11 cellular contexts compared by ENCODE assay signal in genomic region chr4:140567722-140568121, GRCh38. TPM values are rescaled to one million over a fixed set of nuclear protein-coding genes. Genes with fewer than 3 reads are reported as not detected.
DNase-seq lines count a peak whose midpoint lies in the region; ATAC-seq and TF ChIP-seq lines count a peak whose summit lies in the region.
"Had no signal": no experiment of that assay in that cellular context is flagged by ENCODE, and none has a peak within 500 bp of the region (broad histone marks: within the 10 kb centered on the region; RNA-seq: fewer than 3 reads in every experiment).

No MANE protein-coding gene starts in this region.

- peak overlapping the region; percentile 49 for H3K4me2 ChIP-seq in fibroblast of lung (ENCODE audit: extremely low read depth, insufficient read depth, low read length)

- peak; percentile 1; the same call in 1 of the 2 replicates for TF ChIP-seq RAD21 in Ishikawa (IDR thresholded peaks at IDR 0.05; ENCODE audit: low read depth)

- no peak for DNase-seq in CD4-positive, alpha-beta memory T cell
- DNase-seq in fibroblast of lung (ENCODE audit: low read depth in 2 of 2): peak; percentile 8 to 12
- no peak for DNase-seq in HCEC 1CT
- DNase-seq in activated T-cell treated with anti-CD3 and anti-CD28 coated beads, Interleukin-2, amount 50 U/mL, for 4 hours: no peak
- DNase-seq in prostate gland (ENCODE audit: low spot score): no peak
- no peak for DNase-seq in T-helper 2 cell treated with Interferon-gamma antibody and Interleukin-4, amounts not matched to agents 5 μg/mL and 100 μg/mL, for 36 hours (ENCODE audit: low spot score)
- DNase-seq: anterior cingulate cortex, MG63 had no signal

- peaks cover 48 to 49% of the 10 kb centered on the region in 2 donors for H3K27me3 Mint-ChIP-seq in CD4-positive, alpha-beta memory T cell
- peaks cover 4% of the 10 kb centered on the region for H3K27me3 Mint-ChIP-seq in nephron (ENCODE audit: low read depth)
- peaks cover 61% of the 10 kb centered on the region for H3K27me3 Mint-ChIP-seq in activated T-cell treated with anti-CD3 and anti-CD28 coated beads, Interleukin-2, amount 50 U/mL, for 4 hours (ENCODE audit: low read depth)
- H3K27me3 Mint-ChIP-seq in T-helper 2 cell treated with Interferon-gamma antibody and Interleukin-4, amounts not matched to agents 5 μg/mL and 100 μg/mL, for 36 hours (ENCODE audit: low read depth): peaks cover 55% of the 10 kb centered on the region

- H3K4me3 Mint-ChIP-seq in CD4-positive, alpha-beta memory T cell: peak overlapping the region in 7 of 8 donors; percentile 11 to 65 (median 36)
- peak overlapping the region; percentile 75 to 85 (median 79) for H3K4me3 Mint-ChIP-seq in nephron
- H3K4me3 Mint-ChIP-seq in activated T-cell treated with anti-CD3 and anti-CD28 coated beads, Interleukin-2, amount 50 U/mL, for 4 hours: no peak overlapping the region
- no peak overlapping the region for H3K4me3 Mint-ChIP-seq in T-helper 2 cell treated with Interferon-gamma antibody and Interleukin-4, amounts not matched to agents 5 μg/mL and 100 μg/mL, for 36 hours

- no peak overlapping the region for H3K27ac ChIP-seq in CD4-positive, alpha-beta memory T cell (ENCODE audit: low read depth, low read length)
- H3K27ac ChIP-seq in fibroblast of lung (ENCODE audit: insufficient read depth, low read length) (no peak overlapping the region), prostate gland (no peak overlapping the region)

- ATAC-seq in activated T-cell treated with anti-CD3 and anti-CD28 coated beads, Interleukin-2, amount 50 U/mL, for 4 hours: no peak

- H3K4me3 ChIP-seq in CD4-positive, alpha-beta memory T cell (ENCODE audit: low read length in 2 of 2): no peak overlapping the region
- peak overlapping the region in 1 of 4 experiments; percentile 30 for H3K4me3 ChIP-seq in fibroblast of lung (replicated peaks in 1 of 4; ENCODE audit: control extremely low read depth in 1 of 4, insufficient read depth in 1 of 4, low read depth in 3 of 4, low read length in 4 of 4)
- H3K4me3 ChIP-seq in prostate gland: no peak overlapping the region
- H3K4me3 ChIP-seq: MG63 had no signal

- H3K27me3 ChIP-seq in CD4-positive, alpha-beta memory T cell (ENCODE audit: insufficient read depth, low read length): peaks cover 24% of the 10 kb centered on the region
- peaks cover 49% of the 10 kb centered on the region for H3K27me3 ChIP-seq in fibroblast of lung (ENCODE audit: control insufficient read depth, insufficient read depth, low read length)
- H3K27me3 ChIP-seq in prostate gland (replicated peaks; ENCODE audit: insufficient read depth): no peaks in the 10 kb centered on the region

- H3K9me3 Mint-ChIP-seq in CD4-positive, alpha-beta memory T cell: peaks cover 0 to 16% (median 8%) of the 10 kb centered on the region in 8 donors
- peaks cover 12% of the 10 kb centered on the region for H3K9me3 Mint-ChIP-seq in nephron
- peaks cover 5% of the 10 kb centered on the region for H3K9me3 Mint-ChIP-seq in activated T-cell treated with anti-CD3 and anti-CD28 coated beads, Interleukin-2, amount 50 U/mL, for 4 hours
- H3K9me3 Mint-ChIP-seq in T-helper 2 cell treated with Interferon-gamma antibody and Interleukin-4, amounts not matched to agents 5 μg/mL and 100 μg/mL, for 36 hours: peaks cover 4% of the 10 kb centered on the region

- H3K36me3 Mint-ChIP-seq in CD4-positive, alpha-beta memory T cell: peaks cover 0 to 5% of the 10 kb centered on the region in 2 donors
- H3K36me3 Mint-ChIP-seq in nephron (ENCODE audit: low read depth): no peaks in the 10 kb centered on the region
- no peaks in the 10 kb centered on the region for H3K36me3 Mint-ChIP-seq in activated T-cell treated with anti-CD3 and anti-CD28 coated beads, Interleukin-2, amount 50 U/mL, for 4 hours (ENCODE audit: insufficient read depth)
- H3K36me3 Mint-ChIP-seq in T-helper 2 cell treated with Interferon-gamma antibody and Interleukin-4, amounts not matched to agents 5 μg/mL and 100 μg/mL, for 36 hours (ENCODE audit: low read depth): no peaks in the 10 kb centered on the region

- no peaks in the 10 kb centered on the region for H3K9me3 ChIP-seq in CD4-positive, alpha-beta memory T cell (ENCODE audit: control insufficient read depth in 1 of 2, low read length in 2 of 2)
- H3K9me3 ChIP-seq in fibroblast of lung (ENCODE audit: control insufficient read depth, insufficient read depth, low read depth, low read length): no peaks in the 10 kb centered on the region
- H3K9me3 ChIP-seq in prostate gland: no peaks in the 10 kb centered on the region
- H3K9me3 ChIP-seq: MG63 had no signal

- no peaks in the 10 kb centered on the region for H3K79me2 ChIP-seq in fibroblast of lung (ENCODE audit: control insufficient read depth, insufficient read depth, low read length)

- intact Hi-C loops in CD4-positive, alpha-beta memory T cell (cut with micrococcal nuclease): no loop called here
- intact Hi-C loops in prostate gland (cut with DNase I): no loop called here

- peaks cover 10% of the 10 kb centered on the region for H3K4me1 ChIP-seq in CD4-positive, alpha-beta memory T cell (ENCODE audit: insufficient read depth, low read length)
- no peaks in the 10 kb centered on the region for H3K4me1 ChIP-seq in fibroblast of lung (ENCODE audit: control insufficient read depth, extremely low read depth, insufficient read depth, low read length)
- H3K4me1 ChIP-seq in prostate gland (replicated peaks): no peaks in the 10 kb centered on the region

- TF ChIP-seq CTCF in fibroblast of lung (conservative IDR thresholded peaks at IDR 0.05 in 1 of 2, IDR thresholded peaks at IDR 0.05 in 1 of 2; ENCODE audit: low read depth in 1 of 2, low read length in 2 of 2) (no peak), nephron (IDR thresholded peaks at IDR 0.05; ENCODE audit: unreplicated experiment in 3 of 3) (no peak), prostate gland (IDR thresholded peaks at IDR 0.05) (no peak)

- POLR2A ChIA-PET in CD4-positive, alpha-beta memory T cell (lab: Charles Lee; ENCODE audit: partially characterized antibody): no interaction called here

- 17% methylated on average over 18 of the region's 18 CpGs for whole genome bisulfite sequencing in prostate gland

- H3K4me1 Mint-ChIP-seq in CD4-positive, alpha-beta memory T cell: peaks cover 6 to 23% (median 15%) of the 10 kb centered on the region in 4 donors
- H3K4me1 Mint-ChIP-seq in nephron: peaks cover 15% of the 10 kb centered on the region
- H3K4me1 Mint-ChIP-seq in activated T-cell treated with anti-CD3 and anti-CD28 coated beads, Interleukin-2, amount 50 U/mL, for 4 hours (ENCODE audit: low read depth): peaks cover 19% of the 10 kb centered on the region
- H3K4me1 Mint-ChIP-seq in T-helper 2 cell treated with Interferon-gamma antibody and Interleukin-4, amounts not matched to agents 5 μg/mL and 100 μg/mL, for 36 hours (ENCODE audit: low read depth): peaks cover 2% of the 10 kb centered on the region

- CTCF ChIA-PET in CD4-positive, alpha-beta memory T cell (lab: Charles Lee; ENCODE audit: partially characterized antibody): no interaction called here

- H3K27ac Mint-ChIP-seq in CD4-positive, alpha-beta memory T cell: no peak overlapping the region
- H3K27ac Mint-ChIP-seq in nephron: no peak overlapping the region
- H3K27ac Mint-ChIP-seq in T-helper 2 cell treated with Interferon-gamma antibody and Interleukin-4, amounts not matched to agents 5 μg/mL and 100 μg/mL, for 36 hours: no peak overlapping the region

- TF ChIP-seq EP300 in Ishikawa (IDR thresholded peaks at IDR 0.05; ENCODE audit: borderline replicate concordance): 0 out of 2 replicates have a peak, but pooled peaks have one; percentile 23

- no peak overlapping the region for H2AFZ ChIP-seq in fibroblast of lung (ENCODE audit: low read length)

- no peaks in the 10 kb centered on the region for H3K36me3 ChIP-seq in CD4-positive, alpha-beta memory T cell (ENCODE audit: insufficient read depth, low read length)
- H3K36me3 ChIP-seq in fibroblast of lung (ENCODE audit: control insufficient read depth, insufficient read depth, low read length): no peaks in the 10 kb centered on the region
- H3K36me3 ChIP-seq in prostate gland: no peaks in the 10 kb centered on the region
- H3K36me3 ChIP-seq: MG63 had no signal

- H3K9ac ChIP-seq in fibroblast of lung (ENCODE audit: insufficient read depth, low read length): no peak overlapping the region

- TF ChIP-seq POLR2A in prostate gland (IDR thresholded peaks at IDR 0.05): no peak

- no peaks in the 10 kb centered on the region for H4K20me1 ChIP-seq in fibroblast of lung (ENCODE audit: control insufficient read depth, extremely low read depth, insufficient read depth, low read length)

RNA-seq across cellular contexts. Expression of gene UCP1, which starts 1.0 kb away (rescaled TPM):
- not detected for total RNA-seq in CD4-positive, alpha-beta memory T cell
- not detected for polyA plus RNA-seq in CD4-positive, alpha-beta memory T cell
- total RNA-seq in fibroblast of lung: not detected in 2 replicates
- polyA plus RNA-seq in fibroblast of lung: not detected in 2 replicates
- polyA plus RNA-seq in fibroblast of lung (2012): not detected in 2 replicates
- not detected in 2 replicates for polyA minus RNA-seq in fibroblast of lung (ENCODE audit: low replicate concordance)
- not detected for total RNA-seq in activated T-cell treated with anti-CD3 and anti-CD28 coated beads, Interleukin-2, amount 50 U/mL, for 4 hours
- not detected for total RNA-seq in prostate gland
- total RNA-seq: myocyte had no signal

RNA-seq across cellular contexts. Expression of gene ELMOD2, which starts 43.8 kb away (rescaled TPM):
- total RNA-seq in CD4-positive, alpha-beta memory T cell: 10 to 100 TPM; 26.2 to 29.8 TPM
- 10 to 100 TPM in 1 of 2 donors, 1 to 10 TPM in 1; 7.2 to 13.0 TPM for polyA plus RNA-seq in CD4-positive, alpha-beta memory T cell
- total RNA-seq in fibroblast of lung (25.1 and 31.3 TPM in 2 replicates), prostate gland (10 to 100 TPM; 35.0 to 39.2 TPM)
- 14.3 and 20.4 TPM in 2 replicates for polyA plus RNA-seq in fibroblast of lung
- polyA plus RNA-seq in fibroblast of lung (2012): 12.2 and 15.1 TPM in 2 replicates
- 1.2 and 3.3 TPM in 2 replicates for polyA minus RNA-seq in fibroblast of lung (ENCODE audit: low replicate concordance)
- 10 to 100 TPM; 11.2 to 13.8 (median 12.1) TPM for total RNA-seq in activated T-cell treated with anti-CD3 and anti-CD28 coated beads, Interleukin-2, amount 50 U/mL, for 4 hours

Comparison
In these comparisons a context has a peak if more than half of its experiments do, and no peak if none do; other contexts are left out.
1. DNase-seq: peak in fibroblast of lung (2 of 2); none in CD4-positive, alpha-beta memory T cell (0 of 5), HCEC 1CT (single experiment), activated T-cell treated with anti-CD3 and anti-CD28 coated beads, Interleukin-2, amount 50 U/mL, for 4 hours (single experiment), prostate gland (single experiment) and T-helper 2 cell treated with Interferon-gamma antibody and Interleukin-4, amounts not matched to agents 5 μg/mL and 100 μg/mL, for 36 hours (single experiment).
2. H3K4me3 Mint-ChIP-seq: peak in CD4-positive, alpha-beta memory T cell (7 of 8) and nephron (3 of 3); none in activated T-cell treated with anti-CD3 and anti-CD28 coated beads, Interleukin-2, amount 50 U/mL, for 4 hours (single experiment) and T-helper 2 cell treated with Interferon-gamma antibody and Interleukin-4, amounts not matched to agents 5 μg/mL and 100 μg/mL, for 36 hours (single experiment).